1 cellular context compared by ENCODE assay signal in the genomic region with DNA sequence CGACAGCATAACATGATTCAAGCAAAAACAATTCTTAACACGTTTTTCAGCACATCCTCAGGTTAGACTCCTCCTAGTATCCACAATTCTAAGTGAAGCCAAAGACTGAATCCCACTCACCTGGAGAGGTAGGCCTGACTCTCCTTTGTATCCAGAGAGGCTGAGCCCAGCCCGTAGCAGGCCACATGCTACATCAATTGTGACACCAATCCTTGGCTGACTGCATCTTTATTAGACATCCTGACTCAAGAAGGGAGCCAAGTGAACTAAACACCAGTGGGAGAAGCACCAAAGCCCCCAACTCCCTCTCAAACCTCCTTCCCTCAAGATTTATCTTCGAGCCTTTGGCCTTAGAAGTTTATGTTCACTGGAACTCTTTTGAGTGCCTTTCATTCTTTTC.
TF ChIP-seq lines count a peak whose summit lies in the region.

No MANE protein-coding gene starts in this region.

TF ChIP-seq in H1, 55 proteins besides CTCF, POLR2A, EP300 and RAD21:
- TF ChIP-seq ZNF274 (IDR thresholded peaks at IDR 0.05; ENCODE audit: borderline replicate concordance, extremely low read depth, low read length) (no peak), GTF2F1 (IDR thresholded peaks at IDR 0.05; ENCODE audit: borderline replicate concordance, low read depth, low read length) (no peak), JUND (IDR thresholded peaks at IDR 0.05; ENCODE audit: low read length) (no peak), RXRA (IDR thresholded peaks at IDR 0.05; ENCODE audit: insufficient read depth, low read depth, low read length) (no peak), CEBPB (IDR thresholded peaks at IDR 0.05; ENCODE audit: low read depth, low read length) (no peak), SRF (IDR thresholded peaks at IDR 0.05; ENCODE audit: low read depth, low read length) (no peak), CTBP2 (IDR thresholded peaks at IDR 0.05; ENCODE audit: borderline replicate concordance, insufficient read depth, insufficient read length, low read length) (no peak), KDM1A (IDR thresholded peaks at IDR 0.05; ENCODE audit: borderline replicate concordance, low read length) (no peak)
